Comparison of ENCODE assay signal across 17 cellular contexts in genomic region chr9:20012232-20012631, GRCh38.
"Had no signal": no experiment of that assay in that cellular context is flagged by ENCODE, and none has a peak within 500 bp of the region (broad histone marks: within the 10 kb centered on the region; RNA-seq: fewer than 3 reads in every experiment).

No MANE protein-coding gene starts in this region.

- H3K9ac ChIP-seq: neural progenitor cell had no signal

- H3K27ac Mint-ChIP-seq: activated naive CD8-positive, alpha-beta T cell; memory B cell; neural progenitor cell; progenitor cell of endocrine pancreas had no signal

- H3K4me3 ChIP-seq: cardiac muscle cell, neural progenitor cell, SK-N-MC, tibial artery had no signal

- H3K27me3 Mint-ChIP-seq: activated naive CD8-positive, alpha-beta T cell; progenitor cell of endocrine pancreas had no signal

- ATAC-seq: left ventricle myocardium superior; stimulated activated naive CD8-positive, alpha-beta T cell treated with anti-CD3 and anti-CD28 coated beads, Interleukin-15, Interleukin-2, amounts not matched to agents 100 U/mL and 50 U/mL, for 24 hours had no signal

- H3K4me3 Mint-ChIP-seq: activated naive CD8-positive, alpha-beta T cell; memory B cell; naive B cell; neural progenitor cell had no signal

- DNase-seq: amniotic stem cell; dermis blood vessel endothelial cell; foreskin fibroblast; left ventricle myocardium superior; naive B cell; SHP77; stimulated activated naive CD8-positive, alpha-beta T cell treated with anti-CD3 and anti-CD28 coated beads, Interleukin-15, Interleukin-2, amounts not matched to agents 100 U/mL and 50 U/mL, for 24 hours; substantia nigra; tibial artery; WERI-Rb-1 had no signal

- H3K36me3 ChIP-seq: cardiac muscle cell, neural progenitor cell, tibial artery, WERI-Rb-1 had no signal

- H3K4me1 ChIP-seq: neural progenitor cell, tibial artery had no signal

- H3K27ac ChIP-seq: cardiac muscle cell, epithelial cell of prostate, neural progenitor cell, SK-N-MC, tibial artery, WERI-Rb-1 had no signal

- H3K27me3 ChIP-seq: cardiac muscle cell, neural progenitor cell, tibial artery had no signal

- H3K4me1 Mint-ChIP-seq: neural progenitor cell had no signal

- H3K9me3 ChIP-seq: tibial artery had no signal
